In the genomic region with DNA sequence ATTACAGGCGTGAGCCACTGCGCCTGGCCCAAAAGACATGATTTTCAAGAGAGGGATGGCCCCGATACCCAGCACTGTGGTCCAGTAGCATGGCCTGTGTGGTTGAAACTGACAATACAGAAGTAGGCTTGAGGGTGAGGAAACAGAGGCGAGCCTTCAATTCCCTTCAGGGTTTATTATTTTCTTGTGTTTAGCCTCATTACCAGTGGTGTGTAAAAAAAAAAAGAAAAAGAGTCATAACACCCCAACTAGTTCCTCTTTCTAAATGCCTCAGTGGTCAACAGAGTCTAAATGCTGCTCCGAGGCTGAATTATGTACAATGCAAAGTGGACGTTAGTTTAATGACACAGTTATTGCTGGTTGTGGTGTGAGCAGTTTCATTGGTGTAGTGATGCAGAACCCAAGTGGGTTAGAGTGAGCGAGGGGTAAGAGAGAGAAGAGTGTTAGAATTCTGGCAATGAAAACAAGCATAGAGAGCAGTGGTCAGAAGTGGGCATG, we compare ENCODE assay signal across 9 cellular contexts. TPM values are rescaled to one million over a fixed set of nuclear protein-coding genes. Genes with fewer than 3 reads are reported as not detected.
DNase-seq lines count a peak whose midpoint lies in the region; ATAC-seq and TF ChIP-seq lines count a peak whose summit lies in the region.
"Had no signal": no experiment of that assay in that cellular context is flagged by ENCODE, and none has a peak within 500 bp of the region (broad histone marks: within the 10 kb centered on the region; RNA-seq: fewer than 3 reads in every experiment).

No MANE protein-coding gene starts in this region.

- no peaks in the 10 kb centered on the region for H3K27me3 Mint-ChIP-seq in naive thymus-derived CD4-positive, alpha-beta T cell
- no peaks in the 10 kb centered on the region for H3K27me3 Mint-ChIP-seq in Caco-2 (ENCODE audit: insufficient read depth, unreplicated experiment)

- BruUV-seq in Caco-2 (replicated peaks; lab: Mats Ljungman, UMichigan) (no TSS peak), PC-9 (replicated peaks; lab: Mats Ljungman, UMichigan) (no TSS peak)

- peaks cover 0 to 5% (median 0%) of the 10 kb centered on the region in 3 experiments for H3K36me3 ChIP-seq in naive thymus-derived CD4-positive, alpha-beta T cell (ENCODE audit: control insufficient read depth in 2 of 3, insufficient read depth in 3 of 3, low read length in 3 of 3)
- H3K36me3 ChIP-seq in Caco-2 (ENCODE audit: control insufficient read depth, insufficient read depth, low read length) = no peaks in the 10 kb centered on the region; the same call in none of the 2 replicates
- H3K36me3 ChIP-seq in PC-9 (ENCODE audit: low read depth) = 0 out of 2 replicates have a peak, but pooled peaks cover 4% of the 10 kb centered on the region

- no peak overlapping the region for H2AFZ ChIP-seq in PC-9

- peaks cover 0 to 4% (median 0%) of the 10 kb centered on the region in 11 donors for H3K9me3 Mint-ChIP-seq in naive thymus-derived CD4-positive, alpha-beta T cell
- no peaks in the 10 kb centered on the region for H3K9me3 Mint-ChIP-seq in Caco-2 (ENCODE audit: unreplicated experiment)

- H3K4me3 Mint-ChIP-seq in naive thymus-derived CD4-positive, alpha-beta T cell = no peak overlapping the region
- no peak overlapping the region for H3K4me3 Mint-ChIP-seq in Caco-2 (ENCODE audit: unreplicated experiment)
- H3K4me3 Mint-ChIP-seq: activated CD8-positive, alpha-beta T cell treated with anti-CD3 and anti-CD28 coated beads, Interleukin-2, amount 10 ng/mL, durations not matched to agents 7 days and 5 days had no signal

- no peaks in the 10 kb centered on the region for H3K9me3 ChIP-seq in naive thymus-derived CD4-positive, alpha-beta T cell (ENCODE audit: control insufficient read depth in 2 of 3, low read length in 3 of 3)
- H3K9me3 ChIP-seq in Caco-2 (peaks cover 2% of the 10 kb centered on the region; the same call in 1 of the 2 replicates), PC-9 (ENCODE audit: insufficient read depth, low read depth) (no peaks in the 10 kb centered on the region)

- no peak overlapping the region for H3K27ac Mint-ChIP-seq in naive thymus-derived CD4-positive, alpha-beta T cell
- no peak overlapping the region for H3K27ac Mint-ChIP-seq in Caco-2 (ENCODE audit: unreplicated experiment)
- H3K27ac Mint-ChIP-seq: activated CD8-positive, alpha-beta T cell treated with anti-CD3 and anti-CD28 coated beads, Interleukin-2, amount 10 ng/mL, durations not matched to agents 7 days and 5 days had no signal

- no peaks in the 10 kb centered on the region for H3K9me2 ChIP-seq in PC-9 (ENCODE audit: insufficient read depth)

- no peak overlapping the region for H3K4me2 ChIP-seq in PC-9

- no peaks in the 10 kb centered on the region for H3F3A ChIP-seq in PC-9 (ENCODE audit: insufficient read depth, low read depth)

- H3K79me2 ChIP-seq in PC-9 (ENCODE audit: low read depth) = no peaks in the 10 kb centered on the region

- POLR2A ChIA-PET in naive thymus-derived CD4-positive, alpha-beta T cell (lab: Charles Lee) = no interaction called here
- POLR2A ChIA-PET in Caco-2 (lab: Charles Lee) = no interaction called here
- POLR2A ChIA-PET in PC-9 (lab: Charles Lee; ENCODE audit: unreplicated experiment) = no interaction called here

- no peak overlapping the region for H3K27ac ChIP-seq in naive thymus-derived CD4-positive, alpha-beta T cell (ENCODE audit: low read depth, low read length)
- H3K27ac ChIP-seq in PC-9 = no peak overlapping the region

- H3K27me3 ChIP-seq in naive thymus-derived CD4-positive, alpha-beta T cell (ENCODE audit: control insufficient read depth in 2 of 2, insufficient read depth in 2 of 2, low read length in 2 of 2) = no peaks in the 10 kb centered on the region
- H3K27me3 ChIP-seq in Caco-2 (replicated peaks; ENCODE audit: control insufficient read depth, insufficient read depth, low read length) = no peaks in the 10 kb centered on the region
- no peaks in the 10 kb centered on the region for H3K27me3 ChIP-seq in PC-9 (ENCODE audit: insufficient read depth, low read depth)

- TF ChIP-seq CTCF in Caco-2 (IDR thresholded peaks at IDR 0.05; ENCODE audit: insufficient read depth in 1 of 2, low read depth in 1 of 2, low read length in 1 of 2, severe bottlenecking in 1 of 2, unreplicated experiment in 1 of 2) (no peak), PC-9 (conservative IDR thresholded peaks at IDR 0.05) (no peak)

- peaks cover 3 to 30% (median 17%) of the 10 kb centered on the region in 5 donors for H3K36me3 Mint-ChIP-seq in naive thymus-derived CD4-positive, alpha-beta T cell
- H3K36me3 Mint-ChIP-seq in Caco-2 (ENCODE audit: insufficient read depth, unreplicated experiment) = peaks cover 7% of the 10 kb centered on the region

- CTCF ChIA-PET in naive thymus-derived CD4-positive, alpha-beta T cell (lab: Charles Lee) = no interaction called here
- CTCF ChIA-PET in Caco-2 (lab: Charles Lee) = no interaction called here
- CTCF ChIA-PET in PC-9 (lab: Charles Lee) = no interaction called here

- H3K4me1 Mint-ChIP-seq in naive thymus-derived CD4-positive, alpha-beta T cell = peaks cover 0 to 5% (median 3%) of the 10 kb centered on the region in 7 donors
- H3K4me1 Mint-ChIP-seq in Caco-2 (ENCODE audit: low read depth, unreplicated experiment) = peaks cover 6% of the 10 kb centered on the region

- no peak overlapping the region for H3K4me3 ChIP-seq in naive thymus-derived CD4-positive, alpha-beta T cell (ENCODE audit: low read length)
- H3K4me3 ChIP-seq in Caco-2 (ENCODE audit: low read depth, low read length) = no peak overlapping the region
- H3K4me3 ChIP-seq in PC-9 = no peak overlapping the region

- H3K4me1 ChIP-seq in naive thymus-derived CD4-positive, alpha-beta T cell (ENCODE audit: control insufficient read depth in 2 of 2, insufficient read depth in 2 of 2, low read length in 2 of 2) = no peaks in the 10 kb centered on the region
- H3K4me1 ChIP-seq in Caco-2 = peaks cover 23% of the 10 kb centered on the region
- H3K4me1 ChIP-seq in PC-9 (replicated peaks; ENCODE audit: insufficient read depth) = no peaks in the 10 kb centered on the region

- DNase-seq in naive thymus-derived CD4-positive, alpha-beta T cell = no peak
- DNase-seq in SW 1271 (lab: John Stamatoyannopoulos, UW) = no peak
- DNase-seq in Caco-2 = no peak
- no peak for DNase-seq in PC-9
- no peak for DNase-seq in ureter (ENCODE audit: low spot score)
- DNase-seq: activated CD8-positive, alpha-beta T cell treated with anti-CD3 and anti-CD28 coated beads, Interleukin-2, amount 10 ng/mL, durations not matched to agents 7 days and 5 days had no signal

- 0 out of 2 replicates have a peak, but pooled peaks cover 4% of the 10 kb centered on the region for H4K20me1 ChIP-seq in PC-9 (ENCODE audit: insufficient read depth)

- peak; percentile 99 for ATAC-seq in GM18870 (IDR thresholded peaks at IDR 0.05; ENCODE audit: unreplicated experiment)
- peak; percentile 99 for ATAC-seq in HG02588 (IDR thresholded peaks at IDR 0.05; ENCODE audit: unreplicated experiment)
- ATAC-seq in HG03575 (IDR thresholded peaks at IDR 0.05; ENCODE audit: extremely low read depth, insufficient number of reproducible peaks, low FRiP score, unreplicated experiment) = peak; percentile 99
- peak; percentile 79 for ATAC-seq in naive thymus-derived CD4-positive, alpha-beta T cell
- ATAC-seq: activated CD8-positive, alpha-beta T cell treated with anti-CD3 and anti-CD28 coated beads, Interleukin-2, amount 10 ng/mL, durations not matched to agents 7 days and 5 days had no signal

- intact Hi-C loops in naive thymus-derived CD4-positive, alpha-beta T cell (cut with micrococcal nuclease) = no loop called here
- intact Hi-C loops in Caco-2 (cut with micrococcal nuclease; ENCODE audit: unreplicated experiment) = no loop called here
- intact Hi-C loops in PC-9 (cut with micrococcal nuclease; ENCODE audit: unreplicated experiment) = no loop called here

RNA-seq across cellular contexts. Expression of a gene that starts 58.8 kb away (rescaled TPM):
- total RNA-seq in naive thymus-derived CD4-positive, alpha-beta T cell = 10 to 100 TPM in 1 of 5 experiments, 1 to 10 TPM in 4; 6.6 to 15.8 (median 9.2) TPM
- 1 to 10 TPM in 1 of 2 donors, under 1 TPM in 1; 0.98 to 1.8 TPM for polyA plus RNA-seq in naive thymus-derived CD4-positive, alpha-beta T cell
- 20.6 and 21.8 TPM in 2 replicates for total RNA-seq in Caco-2 (2022)
- 32.5 and 33.1 TPM in 2 replicates for total RNA-seq in PC-9 (2021)
- 13.1 TPM for total RNA-seq in ureter
